In the genomic region with DNA sequence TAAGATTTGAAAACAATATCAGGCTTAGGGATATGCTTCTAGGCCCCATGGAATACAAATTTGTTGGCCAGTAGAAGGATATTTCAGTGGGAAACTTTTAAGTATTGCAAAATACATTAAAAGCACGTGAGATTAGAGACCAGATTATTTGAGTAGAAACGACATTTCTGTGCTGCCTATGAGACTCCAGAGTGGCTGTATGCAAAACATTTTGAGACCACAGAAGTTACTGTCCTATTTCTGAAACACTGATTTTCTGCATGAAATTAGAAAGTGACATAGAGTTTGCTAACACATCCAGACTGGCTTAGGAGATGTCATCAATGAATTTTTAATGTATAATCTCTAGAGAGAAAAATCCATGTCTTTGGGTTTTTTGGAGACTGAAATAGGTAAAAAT, we compare ENCODE assay signal across 31 cellular contexts.
DNase-seq lines count a peak whose midpoint lies in the region; ATAC-seq and TF ChIP-seq lines count a peak whose summit lies in the region.
"Had no signal": no experiment of that assay in that cellular context is flagged by ENCODE, and none has a peak within 500 bp of the region (broad histone marks: within the 10 kb centered on the region; RNA-seq: fewer than 3 reads in every experiment).

No MANE protein-coding gene starts in this region.

- DNase-seq in DMS153 treated with DMSO at 0.1 percent for 48 hours (lab: John Stamatoyannopoulos, UW; ENCODE audit: unreplicated experiment) (no peak), cortex of kidney (lab: John Stamatoyannopoulos, UW) (no peak), NCI-H2107 treated with DMSO at 0.1 percent for 48 hours (lab: John Stamatoyannopoulos, UW; ENCODE audit: unreplicated experiment) (no peak)
- DNase-seq: activated CD4-positive, alpha-beta T cell treated with anti-CD3 and anti-CD28 coated beads, Interleukin-2, amount 50 U/mL, for 4 hours; activated T-cell treated with anti-CD3 and anti-CD28 coated beads, Interleukin-2, amount 50 U/mL, for 72 hours; caudate nucleus; CD4-positive, alpha-beta memory T cell; immature natural killer cell; left cardiac atrium; NCI-H1048; NCI-H187 treated with DMSO at 0.1 percent for 48 hours; NCI-H524 treated with DMSO at 0.1 percent for 48 hours; NK-92 treated with Interleukin-12 subunit alpha and Interleukin-12 subunit beta, amount 100 ng/mL, for 24 hours; occipital lobe; psoas muscle; SK-N-SH; stimulated activated CD8-positive, alpha-beta memory T cell treated with anti-CD3 and anti-CD28 coated beads, Interleukin-4, amount 100 ng/mL, for 48 hours; stimulated activated naive CD8-positive, alpha-beta T cell treated with anti-CD3 and anti-CD28 coated beads, Interleukin-15, amount 100 ng/mL, for 72 hours; T-helper 17 cell; uterus had no signal

- peak overlapping the region; percentile 90 for H3K27ac ChIP-seq in SU-DHL-6 (ENCODE audit: low read depth, low read length)
- H3K27ac ChIP-seq: coronary artery, psoas muscle, thoracic aorta, uterus had no signal

- H2AFZ ChIP-seq in SU-DHL-6 (ENCODE audit: low read depth, low read length, severe bottlenecking): peak overlapping the region; percentile 62

- peaks cover 14% of the 10 kb centered on the region for H3F3A ChIP-seq in SU-DHL-6 (ENCODE audit: insufficient read depth)

- no peak for TF ChIP-seq CTCF in SU-DHL-6 (IDR thresholded peaks at IDR 0.05; ENCODE audit: insufficient read depth, low read length, poor library complexity, severe bottlenecking)

- no peaks in the 10 kb centered on the region for H3K27me3 ChIP-seq in SU-DHL-6 (ENCODE audit: low read length)
- H3K27me3 ChIP-seq: uterus had no signal

- H3K9me3 ChIP-seq in SU-DHL-6 (ENCODE audit: insufficient read depth, low read length): 0 out of 2 replicates have a peak, but pooled peaks cover 8% of the 10 kb centered on the region
- H3K9me3 ChIP-seq: SK-N-SH, thoracic aorta, uterus had no signal

- no peaks in the 10 kb centered on the region for H3K79me2 ChIP-seq in SU-DHL-6 (ENCODE audit: insufficient read depth, low read length)

- H3K36me3 ChIP-seq in SU-DHL-6 (ENCODE audit: low read length): peaks cover 7% of the 10 kb centered on the region; the same call in 1 of the 2 replicates
- H3K36me3 ChIP-seq: thoracic aorta, uterus had no signal

- peak overlapping the region; percentile 17 for H3K4me3 ChIP-seq in SU-DHL-6 (ENCODE audit: insufficient read depth, low read length, poor library complexity, severe bottlenecking)
- H3K4me3 ChIP-seq: coronary artery, psoas muscle, thoracic aorta, uterus had no signal

- ATAC-seq in GM18519 (IDR thresholded peaks at IDR 0.05; ENCODE audit: low FRiP score, unreplicated experiment) (peak; percentile 63), GM21367 (IDR thresholded peaks at IDR 0.05; ENCODE audit: unreplicated experiment) (peak; percentile 69), HG02870 (IDR thresholded peaks at IDR 0.05; ENCODE audit: unreplicated experiment) (peak; percentile 95), GM19395 (IDR thresholded peaks at IDR 0.05; ENCODE audit: unreplicated experiment) (no peak)
- ATAC-seq: activated CD4-positive, CD25-positive, alpha-beta regulatory T cell treated with anti-CD3 and anti-CD28 coated beads, Interleukin-2, amount 50 U/mL, for 24 hours; activated T-cell treated with anti-CD3 and anti-CD28 coated beads, Interleukin-2, amount 50 U/mL, for 72 hours; left cardiac atrium; natural killer cell treated with Interleukin-12 subunit alpha and Interleukin-12 subunit beta and Interleukin-15 and Interleukin-18, amount 100 ng/mL, for 72 hours; psoas muscle; Right ventricle myocardium inferior; sciatic nerve; stimulated activated naive CD8-positive, alpha-beta T cell treated with anti-CD3 and anti-CD28 coated beads, Interleukin-15, amount 100 ng/mL, for 72 hours; T-helper 17 cell had no signal

- H3K9me2 ChIP-seq in SU-DHL-6 (replicated peaks; ENCODE audit: insufficient read depth, low read length): no peaks in the 10 kb centered on the region
- H3K9me2 ChIP-seq: SK-N-SH had no signal

- H3K4me2 ChIP-seq in SU-DHL-6 (ENCODE audit: low read depth, low read length, poor library complexity, severe bottlenecking): peak overlapping the region; percentile 76
- H3K4me2 ChIP-seq: SK-N-SH had no signal

- H4K20me1 ChIP-seq in SU-DHL-6 (ENCODE audit: low read depth, low read length): no peaks in the 10 kb centered on the region

- H3K9ac ChIP-seq in SU-DHL-6 (ENCODE audit: low read length): peak overlapping the region; percentile 41
- H3K9ac ChIP-seq: SK-N-SH had no signal
